Comparison of ENCODE assay signal across 31 cellular contexts in the genomic region with DNA sequence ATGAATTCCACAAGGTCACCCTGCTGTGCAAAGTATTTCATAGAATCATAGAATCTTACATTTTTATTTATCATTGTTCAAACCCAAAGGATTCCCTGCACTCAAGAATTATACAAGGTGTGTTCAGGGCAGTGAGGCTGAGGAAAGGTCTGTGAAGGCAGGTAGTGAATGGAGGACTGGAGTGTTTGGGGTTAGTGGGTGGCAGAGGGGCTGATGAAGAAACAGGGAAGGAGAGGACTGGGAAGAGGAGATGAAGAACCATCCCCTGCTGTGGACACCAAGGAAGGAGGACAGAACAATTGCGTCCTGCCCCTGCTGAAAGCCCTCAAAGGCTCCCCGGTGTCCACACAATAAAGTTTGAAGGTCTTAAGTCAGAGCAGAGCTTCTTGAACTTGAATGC. TPM values are rescaled to one million over a fixed set of nuclear protein-coding genes. Genes with fewer than 3 reads are reported as not detected.
"Had no signal": no experiment of that assay in that cellular context is flagged by ENCODE, and none has a peak within 500 bp of the region (broad histone marks: within the 10 kb centered on the region; RNA-seq: fewer than 3 reads in every experiment).

No MANE protein-coding gene starts in this region.

- H3K27ac Mint-ChIP-seq: activated CD4-positive, alpha-beta memory T cell treated with anti-CD3 and anti-CD28 coated beads, Interleukin-2, amount 10 ng/mL, durations not matched to agents 7 days and 5 days; activated CD4-positive, alpha-beta T cell treated with anti-CD3 and anti-CD28 coated beads, Interleukin-2, amount 10 ng/mL, durations not matched to agents 24 days and 14 days; activated naive CD8-positive, alpha-beta T cell treated with anti-CD3 and anti-CD28 coated beads for 36 hours; activated T-cell treated with anti-CD3 and anti-CD28 coated beads, Interleukin-2, amount 50 U/mL, for 72 hours; activated T-helper 17 cell treated with anti-CD3 and anti-CD28 coated beads, Interleukin-2, amount 50 U/mL, for 72 hours had no signal

- H3K27me3 Mint-ChIP-seq: activated naive CD8-positive, alpha-beta T cell treated with anti-CD3 and anti-CD28 coated beads for 36 hours had no signal

- ATAC-seq: activated T-cell treated with anti-CD3 and anti-CD28 coated beads, Interleukin-2, amount 50 U/mL, for 72 hours; activated T-helper 17 cell treated with anti-CD3 and anti-CD28 coated beads, Interleukin-2, amount 50 U/mL, for 72 hours; K562 had no signal

- H3K9me3 Mint-ChIP-seq: activated CD4-positive, alpha-beta memory T cell treated with anti-CD3 and anti-CD28 coated beads, Interleukin-2, amount 10 ng/mL, durations not matched to agents 7 days and 5 days; activated CD4-positive, alpha-beta T cell treated with anti-CD3 and anti-CD28 coated beads, Interleukin-2, amount 10 ng/mL, durations not matched to agents 24 days and 14 days; activated naive CD8-positive, alpha-beta T cell treated with anti-CD3 and anti-CD28 coated beads for 36 hours; activated T-cell treated with anti-CD3 and anti-CD28 coated beads, Interleukin-2, amount 50 U/mL, for 72 hours; activated T-helper 17 cell treated with anti-CD3 and anti-CD28 coated beads, Interleukin-2, amount 50 U/mL, for 72 hours had no signal

- H3K36me3 Mint-ChIP-seq: activated naive CD8-positive, alpha-beta T cell treated with anti-CD3 and anti-CD28 coated beads for 36 hours had no signal

- DNase-seq: activated CD4-positive, alpha-beta memory T cell treated with anti-CD3 and anti-CD28 coated beads, Interleukin-2, amount 10 ng/mL, durations not matched to agents 7 days and 5 days; activated CD4-positive, alpha-beta T cell treated with anti-CD3 and anti-CD28 coated beads, Interleukin-2, amount 10 ng/mL, durations not matched to agents 24 days and 14 days; activated effector memory CD4-positive, alpha-beta T cell treated with anti-CD3 and anti-CD28 coated beads, Interleukin-2, amount 50 U/mL, for 16 hours; activated naive CD4-positive, alpha-beta T cell; activated naive CD4-positive, alpha-beta T cell treated with anti-CD3 and anti-CD28 coated beads, Interleukin-2, amount 50 U/mL, for 16 hours; activated naive CD8-positive, alpha-beta T cell treated with anti-CD3 and anti-CD28 coated beads for 36 hours; activated T-cell treated with anti-CD3 and anti-CD28 coated beads, Interleukin-2, amount 50 U/mL, for 1 hour; activated T-cell treated with anti-CD3 and anti-CD28 coated beads, Interleukin-2, amount 50 U/mL, for 72 hours; amniotic stem cell; aorta; brain microvascular endothelial cell; central memory CD4-positive, alpha-beta T cell; NCI-H1092 treated with DMSO at 0.1 percent for 48 hours; NCI-H1417; NCI-H146; NCI-H187; NCI-H2029 treated with DMSO at 0.1 percent for 48 hours; NCI-H2107; NCI-H2171; NCI-H510A; NCI-H526; NCI-H748 treated with DMSO at 0.1 percent for 48 hours; OCI-M1; Right ventricle myocardium superior; SW 1271; T-helper 1 cell; T-helper 2 cell; T-helper 9 cell; WERI-Rb-1 had no signal

- H3K4me1 Mint-ChIP-seq: activated CD4-positive, alpha-beta T cell treated with anti-CD3 and anti-CD28 coated beads, Interleukin-2, amount 10 ng/mL, durations not matched to agents 24 days and 14 days; activated T-helper 17 cell treated with anti-CD3 and anti-CD28 coated beads, Interleukin-2, amount 50 U/mL, for 72 hours had no signal

- H3K4me3 ChIP-seq: K562 had no signal

- H3K36me3 ChIP-seq: brain microvascular endothelial cell, WERI-Rb-1 had no signal

- H3K4me3 Mint-ChIP-seq: activated CD4-positive, alpha-beta memory T cell treated with anti-CD3 and anti-CD28 coated beads, Interleukin-2, amount 10 ng/mL, durations not matched to agents 7 days and 5 days; activated CD4-positive, alpha-beta T cell treated with anti-CD3 and anti-CD28 coated beads, Interleukin-2, amount 10 ng/mL, durations not matched to agents 24 days and 14 days; activated naive CD8-positive, alpha-beta T cell treated with anti-CD3 and anti-CD28 coated beads for 36 hours; activated T-cell treated with anti-CD3 and anti-CD28 coated beads, Interleukin-2, amount 50 U/mL, for 72 hours; activated T-helper 17 cell treated with anti-CD3 and anti-CD28 coated beads, Interleukin-2, amount 50 U/mL, for 72 hours had no signal

- H3K27ac ChIP-seq: brain microvascular endothelial cell, WERI-Rb-1 had no signal

RNA-seq across cellular contexts. Expression of gene FAIM2, which starts 50.0 kb away (rescaled TPM):
- total RNA-seq: K562 had no signal
